In the genomic region with DNA sequence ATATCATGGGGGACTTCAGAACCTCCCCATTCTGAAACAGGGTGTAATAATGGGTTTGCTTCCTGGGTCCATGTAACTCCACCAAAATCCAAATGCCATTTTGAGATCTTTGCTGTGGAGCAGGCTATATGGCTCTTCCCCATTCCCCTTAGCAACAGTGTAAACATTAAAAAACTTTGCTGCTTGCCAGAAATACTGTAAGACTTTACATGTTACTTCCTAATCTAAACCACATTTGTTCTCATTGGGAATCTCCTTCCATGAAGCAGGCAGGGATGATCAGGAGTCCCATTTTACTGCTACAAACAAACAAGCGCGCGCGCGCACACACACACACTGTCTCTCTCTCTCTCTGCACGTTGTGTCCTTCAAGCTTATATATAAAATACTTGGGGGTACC, we compare ENCODE assay signal across 23 cellular contexts.
"Had no signal": no experiment of that assay in that cellular context is flagged by ENCODE, and none has a peak within 500 bp of the region (broad histone marks: within the 10 kb centered on the region; RNA-seq: fewer than 3 reads in every experiment).

No MANE protein-coding gene starts in this region.

- H3K27ac ChIP-seq: SJSA1, SK-N-MC had no signal

- H3K36me3 ChIP-seq: MG63, SJSA1 had no signal

- FAIRE-seq: HepG2, RCC 7860 had no signal

- H3K4me1 ChIP-seq: SJSA1 had no signal

- H3K9me3 ChIP-seq: MG63, SJSA1 had no signal

- H3K4me3 ChIP-seq: MG63, SJSA1, SK-N-MC had no signal

- DNase-seq: IMR-90, Karpas-422, KG1, MG63, NCI-H1092 treated with DMSO at 0.1 percent for 48 hours, NCI-H1436, NCI-H187, NCI-H2029, NCI-H2081 treated with DMSO at 0.1 percent for 48 hours, NCI-H2171, NCI-H226, NCI-H446, NCI-H510A, NCI-H524 treated with DMSO at 0.1 percent for 48 hours, NCI-H69, NCI-H774, Right ventricle myocardium superior, RPMI8226, SIG-M5 had no signal

- H3K27me3 ChIP-seq: MG63, SJSA1 had no signal

- ATAC-seq: HepG2 had no signal
